Comparison of ENCODE assay signal across 10 cellular contexts in the genomic region with DNA sequence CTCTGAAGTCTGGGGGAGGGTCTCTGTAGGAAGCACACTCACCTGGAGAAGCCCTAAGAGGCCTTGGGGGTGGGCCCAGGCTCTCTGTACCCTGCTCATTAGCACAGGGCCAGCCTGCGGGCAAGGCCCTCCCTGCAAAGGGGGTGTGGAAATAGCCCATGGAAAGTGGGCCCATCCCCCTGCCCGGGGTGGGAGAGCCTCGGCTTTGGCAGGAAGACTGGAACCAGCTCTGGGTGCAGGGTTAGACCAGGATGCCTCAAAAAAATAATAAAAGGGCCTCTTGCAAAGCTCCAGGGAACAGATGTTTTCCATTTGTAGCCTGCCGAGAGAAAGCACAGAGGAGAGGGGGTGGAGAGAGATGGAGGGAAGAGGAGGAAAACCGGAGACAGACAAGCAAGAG.
A peak's percentile ranks its signal among the peaks of the same experiment; 100 is the strongest.
DNase-seq lines count a peak whose midpoint lies in the region; ATAC-seq and TF ChIP-seq lines count a peak whose summit lies in the region.
"Had no signal": no experiment of that assay in that cellular context is flagged by ENCODE, and none has a peak within 500 bp of the region (broad histone marks: within the 10 kb centered on the region; RNA-seq: fewer than 3 reads in every experiment).

No MANE protein-coding gene starts in this region.

- no peak for TF ChIP-seq CTCF in breast epithelium (IDR thresholded peaks at IDR 0.05)
- no peak for TF ChIP-seq CTCF in lower lobe of right lung (IDR thresholded peaks at IDR 0.05)
- TF ChIP-seq CTCF in transverse colon (IDR thresholded peaks at IDR 0.05), result no peak
- no peak for TF ChIP-seq CTCF in GM13977 (IDR thresholded peaks at IDR 0.05; ENCODE audit: extremely low read depth, insufficient read depth, missing control alignments)

- no peak for DNase-seq in activated CD4-positive, alpha-beta memory T cell treated with anti-CD3 and anti-CD28 coated beads for 36 hours
- no peak for DNase-seq in activated CD4-positive, alpha-beta memory T cell treated with anti-CD3 and anti-CD28 coated beads, Interleukin-2, amount 10 ng/mL, durations not matched to agents 7 days and 5 days
- no peak for DNase-seq in breast epithelium (ENCODE audit: low spot score in 2 of 2)
- DNase-seq in lower lobe of right lung, result no peak
- no peak for DNase-seq in transverse colon
- no peak for DNase-seq in GM13977 (ENCODE audit: low spot score)
- DNase-seq: activated naive CD4-positive, alpha-beta T cell treated with Interleukin-2 at 50 U/mL for 16 hours; PC-9 had no signal

- 62 to 68% methylated on average over 2 to 5 of the region's 5 CpGs for WGBS in transverse colon (ENCODE audit: low coverage in 1 of 2), 2 donors

- H3K4me3 ChIP-seq in breast epithelium (no peak overlapping the region), lower lobe of right lung (no peak overlapping the region), transverse colon (no peak overlapping the region)
- H3K4me3 ChIP-seq: PC-9 had no signal

- H3K9me3 ChIP-seq in breast epithelium (no peaks in the 10 kb centered on the region), lower lobe of right lung (no peaks in the 10 kb centered on the region), transverse colon (no peaks in the 10 kb centered on the region)

- peaks cover 28% of the 10 kb centered on the region for H3K36me3 Mint-ChIP-seq in activated CD4-positive, alpha-beta memory T cell treated with anti-CD3 and anti-CD28 coated beads for 36 hours
- H3K36me3 Mint-ChIP-seq in activated CD4-positive, alpha-beta memory T cell treated with anti-CD3 and anti-CD28 coated beads, Interleukin-2, amount 10 ng/mL, durations not matched to agents 7 days and 5 days (ENCODE audit: low read depth), result peaks cover 21% of the 10 kb centered on the region

- no peak for TF ChIP-seq EP300 in transverse colon (IDR thresholded peaks at IDR 0.05; ENCODE audit: low read depth)

- H3K27ac Mint-ChIP-seq in activated CD4-positive, alpha-beta memory T cell treated with anti-CD3 and anti-CD28 coated beads for 36 hours, result peak overlapping the region; percentile 2
- no peak overlapping the region for H3K27ac Mint-ChIP-seq in activated CD4-positive, alpha-beta memory T cell treated with anti-CD3 and anti-CD28 coated beads, Interleukin-2, amount 10 ng/mL, durations not matched to agents 7 days and 5 days

- H3K9me3 Mint-ChIP-seq in activated CD4-positive, alpha-beta memory T cell treated with anti-CD3 and anti-CD28 coated beads for 36 hours, result no peaks in the 10 kb centered on the region
- no peaks in the 10 kb centered on the region for H3K9me3 Mint-ChIP-seq in activated CD4-positive, alpha-beta memory T cell treated with anti-CD3 and anti-CD28 coated beads, Interleukin-2, amount 10 ng/mL, durations not matched to agents 7 days and 5 days

- ATAC-seq in lower lobe of right lung (peak in 1 of 2 donors; percentile 6), GM21737 (IDR thresholded peaks at IDR 0.05; ENCODE audit: unreplicated experiment) (no peak), HG03175 (IDR thresholded peaks at IDR 0.05; ENCODE audit: unreplicated experiment) (no peak)

- TF ChIP-seq POLR2A in breast epithelium (IDR thresholded peaks at IDR 0.05), result no peak
- no peak for TF ChIP-seq POLR2A in transverse colon (IDR thresholded peaks at IDR 0.05)

- H3K4me1 Mint-ChIP-seq in activated CD4-positive, alpha-beta memory T cell treated with anti-CD3 and anti-CD28 coated beads for 36 hours (ENCODE audit: low read depth), result peaks cover 25% of the 10 kb centered on the region
- peaks cover 14% of the 10 kb centered on the region for H3K4me1 Mint-ChIP-seq in activated CD4-positive, alpha-beta memory T cell treated with anti-CD3 and anti-CD28 coated beads, Interleukin-2, amount 10 ng/mL, durations not matched to agents 7 days and 5 days

- H3K4me3 Mint-ChIP-seq in activated CD4-positive, alpha-beta memory T cell treated with anti-CD3 and anti-CD28 coated beads for 36 hours, result no peak overlapping the region
- H3K4me3 Mint-ChIP-seq in activated CD4-positive, alpha-beta memory T cell treated with anti-CD3 and anti-CD28 coated beads, Interleukin-2, amount 10 ng/mL, durations not matched to agents 7 days and 5 days, result no peak overlapping the region

- H3K36me3 ChIP-seq in breast epithelium (no peaks in the 10 kb centered on the region), lower lobe of right lung (peaks cover 45% of the 10 kb centered on the region), transverse colon (peaks cover 0 to 7% (median 0%) of the 10 kb centered on the region in 4 donors)

- H3K27me3 ChIP-seq in breast epithelium, result no peaks in the 10 kb centered on the region
- H3K27me3 ChIP-seq in lower lobe of right lung (ENCODE audit: low read depth), result no peaks in the 10 kb centered on the region
- no peaks in the 10 kb centered on the region for H3K27me3 ChIP-seq in transverse colon

- H3K4me1 ChIP-seq in breast epithelium (peaks cover 0 to 10% of the 10 kb centered on the region in 2 donors), lower lobe of right lung (peaks cover 41% of the 10 kb centered on the region), transverse colon (peaks cover 33 to 41% (median 35%) of the 10 kb centered on the region in 4 donors)

- in situ Hi-C loops in transverse colon (cut with MboI; ENCODE audit: low pct_ligation_motif_present in 1 of 4, low pct_unique_long_range_greater_than_20kb in 1 of 4, low sequenced_read_pairs in 3 of 4), result no loop called here
- in situ Hi-C loops in GM13977 (cut with MboI; ENCODE audit: low pct_unique_long_range_greater_than_20kb, low sequenced_read_pairs, unreplicated experiment), result no loop called here

- CTCF ChIA-PET in activated CD4-positive, alpha-beta memory T cell treated with anti-CD3 and anti-CD28 coated beads for 36 hours (lab: Charles Lee), result no interaction called here
- CTCF ChIA-PET in activated CD4-positive, alpha-beta memory T cell treated with anti-CD3 and anti-CD28 coated beads, Interleukin-2, amount 10 ng/mL, durations not matched to agents 7 days and 5 days (lab: Charles Lee), result no interaction called here

- H3K27ac ChIP-seq in breast epithelium (peak overlapping the region; percentile 71 to 89), lower lobe of right lung (peak overlapping the region; percentile 72), transverse colon (peak overlapping the region; percentile 79 to 88 (median 84))
- H3K27ac ChIP-seq: PC-9 had no signal

- no peaks in the 10 kb centered on the region for H3K27me3 Mint-ChIP-seq in activated CD4-positive, alpha-beta memory T cell treated with anti-CD3 and anti-CD28 coated beads for 36 hours
- H3K27me3 Mint-ChIP-seq in activated CD4-positive, alpha-beta memory T cell treated with anti-CD3 and anti-CD28 coated beads, Interleukin-2, amount 10 ng/mL, durations not matched to agents 7 days and 5 days, result no peaks in the 10 kb centered on the region

- intact Hi-C loops in activated CD4-positive, alpha-beta memory T cell treated with anti-CD3 and anti-CD28 coated beads for 36 hours (cut with micrococcal nuclease), result no loop called here
- intact Hi-C loops in breast epithelium (cut with DNase I; ENCODE audit: low total_unique reads), result no loop called here
- intact Hi-C loops in lower lobe of right lung (cut with DNase I), result no loop called here
- intact Hi-C loops in transverse colon (cut with DNase I; ENCODE audit: low total_unique reads), result no loop called here

- POLR2A ChIA-PET in activated CD4-positive, alpha-beta memory T cell treated with anti-CD3 and anti-CD28 coated beads for 36 hours (lab: Charles Lee), result no interaction called here
- POLR2A ChIA-PET in activated CD4-positive, alpha-beta memory T cell treated with anti-CD3 and anti-CD28 coated beads, Interleukin-2, amount 10 ng/mL, durations not matched to agents 7 days and 5 days (lab: Charles Lee), result no interaction called here
